8 cellular contexts compared by ENCODE assay signal in the genomic region with DNA sequence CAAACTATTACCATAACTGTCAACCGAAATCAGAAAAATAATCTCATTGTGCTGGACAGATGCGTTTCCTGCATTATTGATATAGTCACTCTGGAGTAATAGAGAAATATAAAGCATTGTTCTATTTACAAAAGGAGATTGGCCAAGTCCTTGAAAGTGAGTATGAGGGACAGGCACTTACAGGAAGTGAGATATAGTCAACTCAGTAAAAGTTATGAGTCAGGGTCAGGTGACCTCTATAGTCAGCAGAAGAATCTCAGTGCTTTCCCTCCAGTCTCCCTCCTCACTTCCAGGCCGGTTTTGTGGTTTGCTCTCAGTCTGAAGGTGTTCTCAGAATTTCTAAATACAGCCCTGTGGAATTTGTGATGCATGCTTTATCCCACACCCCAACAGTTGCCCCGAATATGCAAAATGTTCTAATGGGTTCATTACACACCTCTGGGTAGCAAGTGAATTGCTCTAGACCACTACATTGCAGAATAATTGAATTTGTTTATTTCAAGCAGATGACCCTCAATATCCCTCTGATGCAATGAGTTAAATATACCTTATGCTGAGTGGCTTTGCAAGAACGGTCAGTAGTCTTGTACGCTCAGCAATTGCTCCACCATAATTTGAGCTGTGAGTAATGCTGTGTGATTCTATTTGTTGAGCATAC.
A peak's percentile ranks its signal among the peaks of the same experiment; 100 is the strongest.
DNase-seq lines count a peak whose midpoint lies in the region; ATAC-seq, FAIRE-seq and TF ChIP-seq lines count a peak whose summit lies in the region.

No MANE protein-coding gene starts in this region.

- FAIRE-seq in GM12891 (lab: Jason Lieb, UNC): no peak

- H3K4me1 ChIP-seq in RWPE2 (ENCODE audit: insufficient read depth, poor library complexity, severe bottlenecking): peaks cover 21% of the 10 kb centered on the region

- ATAC-seq in HG02610 (IDR thresholded peaks at IDR 0.05; ENCODE audit: unreplicated experiment): peak; percentile 94
- ATAC-seq in RWPE2 (ENCODE audit: low read depth): peak; percentile 98

- H3K4me3 ChIP-seq in RWPE2 (ENCODE audit: severe bottlenecking): no peak overlapping the region

- no peak for TF ChIP-seq POLR2A in GM12891 (IDR thresholded peaks at IDR 0.05; ENCODE audit: low read depth, low read length)

- POLR2A ChIA-PET in HEK293T (lab: Yijun Ruan, JAX): no interaction called here

- CTCF ChIA-PET in HEK293T (lab: Yijun Ruan, JAX): interaction anchor here (0.6 kb wide), 1 partner anchor 10 kb away, joined by 3 read pairs; no protein-coding TSS in a partner anchor

- no peak for TF ChIP-seq CTCF in RWPE2 (IDR thresholded peaks at IDR 0.05; ENCODE audit: poor library complexity, severe bottlenecking)

- no peak for DNase-seq in GM12891 (ENCODE audit: insufficient read length, low spot score)
- peak; percentile 71 for DNase-seq in RWPE2 (ENCODE audit: low spot score)
- DNase-seq in kidney glomerular epithelial cell (lab: John Stamatoyannopoulos, UW): peak; percentile 66
- no peak for DNase-seq in HEK293T (ENCODE audit: extremely low spot score)
- no peak for DNase-seq in KBM-7
- no peak for DNase-seq in NCI-H2196 (lab: John Stamatoyannopoulos, UW; ENCODE audit: unreplicated experiment)
- DNase-seq in DMS 273 (lab: John Stamatoyannopoulos, UW; ENCODE audit: unreplicated experiment): no peak

- H3K9me3 ChIP-seq in RWPE2 (ENCODE audit: severe bottlenecking): no peaks in the 10 kb centered on the region

- H3K36me3 ChIP-seq in RWPE2 (ENCODE audit: low read depth): no peaks in the 10 kb centered on the region

- peak overlapping the region; percentile 72 for H3K27ac ChIP-seq in RWPE2 (ENCODE audit: poor library complexity, severe bottlenecking)

- H3K27me3 ChIP-seq in RWPE2 (ENCODE audit: insufficient read depth, poor library complexity, severe bottlenecking): no peaks in the 10 kb centered on the region

- in situ Hi-C loops in KBM-7 (cut with MboI; ENCODE audit: low pct_unique_long_range_greater_than_20kb, low sequenced_read_pairs): no loop called here

TF ChIP-seq in GM12891, 5 proteins besides CTCF, POLR2A, EP300 and RAD21:
- TF ChIP-seq SPI1 (IDR thresholded peaks at IDR 0.05; ENCODE audit: low read depth, low read length) (peak; percentile 46; the same call in 1 of the 2 replicates), POU2F2 (IDR thresholded peaks at IDR 0.05; ENCODE audit: low read depth, low read length) (no peak), POLR2AphosphoS5 (IDR thresholded peaks at IDR 0.05; ENCODE audit: low read depth, low read length) (no peak)
TF ChIP-seq in GM12891: peak in this region for 1.

TF ChIP-seq in HEK293T, 16 proteins besides CTCF, POLR2A, EP300 and RAD21:
- no peak for TF ChIP-seq ZNF384 (IDR thresholded peaks at IDR 0.05)
- no peak for TF ChIP-seq HDGF (IDR thresholded peaks at IDR 0.05; ENCODE audit: borderline replicate concordance)
- TF ChIP-seq SP1 (IDR thresholded peaks at IDR 0.05): no peak
- no peak for TF ChIP-seq FOXA1 (IDR thresholded peaks at IDR 0.05)
- TF ChIP-seq CTBP1 (IDR thresholded peaks at IDR 0.05; ENCODE audit: borderline replicate concordance): no peak
- no peak for TF ChIP-seq FOXM1 (IDR thresholded peaks at IDR 0.05; ENCODE audit: borderline replicate concordance)
- TF ChIP-seq FOXK2 (IDR thresholded peaks at IDR 0.05): no peak
- no peak for TF ChIP-seq LEF1 (IDR thresholded peaks at IDR 0.05; ENCODE audit: borderline replicate concordance)
- no peak for TF ChIP-seq BHLHE40 (IDR thresholded peaks at IDR 0.05; ENCODE audit: borderline replicate concordance)
- no peak for TF ChIP-seq ELF4 (IDR thresholded peaks at IDR 0.05)
- no peak for TF ChIP-seq TARDBP (IDR thresholded peaks at IDR 0.05)
- TF ChIP-seq L3MBTL2 (conservative IDR thresholded peaks at IDR 0.05): no peak
- no peak for TF ChIP-seq NFRKB (IDR thresholded peaks at IDR 0.05)
- TF ChIP-seq, protein P1, sequence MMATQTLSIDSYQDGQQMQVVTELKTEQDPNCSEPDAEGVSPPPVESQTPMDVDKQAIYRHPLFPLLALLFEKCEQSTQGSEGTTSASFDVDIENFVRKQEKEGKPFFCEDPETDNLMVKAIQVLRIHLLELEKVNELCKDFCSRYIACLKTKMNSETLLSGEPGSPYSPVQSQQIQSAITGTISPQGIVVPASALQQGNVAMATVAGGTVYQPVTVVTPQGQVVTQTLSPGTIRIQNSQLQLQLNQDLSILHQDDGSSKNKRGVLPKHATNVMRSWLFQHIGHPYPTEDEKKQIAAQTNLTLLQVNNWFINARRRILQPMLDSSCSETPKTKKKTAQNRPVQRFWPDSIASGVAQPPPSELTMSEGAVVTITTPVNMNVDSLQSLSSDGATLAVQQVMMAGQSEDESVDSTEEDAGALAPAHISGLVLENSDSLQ (IDR thresholded peaks at IDR 0.05): no peak
- TF ChIP-seq SUZ12 (IDR thresholded peaks at IDR 0.05): no peak
- no peak for TF ChIP-seq ARNT (IDR thresholded peaks at IDR 0.05)

Comparison
In these comparisons a context has a peak if more than half of its experiments do, and no peak if none do; other contexts are left out.
1. DNase-seq: peak in RWPE2 (single experiment) and kidney glomerular epithelial cell (single experiment); none in GM12891 (single experiment), HEK293T (single experiment), KBM-7 (single experiment), NCI-H2196 (single experiment) and DMS 273 (single experiment).